33 cellular contexts compared by ENCODE assay signal in the genomic region with DNA sequence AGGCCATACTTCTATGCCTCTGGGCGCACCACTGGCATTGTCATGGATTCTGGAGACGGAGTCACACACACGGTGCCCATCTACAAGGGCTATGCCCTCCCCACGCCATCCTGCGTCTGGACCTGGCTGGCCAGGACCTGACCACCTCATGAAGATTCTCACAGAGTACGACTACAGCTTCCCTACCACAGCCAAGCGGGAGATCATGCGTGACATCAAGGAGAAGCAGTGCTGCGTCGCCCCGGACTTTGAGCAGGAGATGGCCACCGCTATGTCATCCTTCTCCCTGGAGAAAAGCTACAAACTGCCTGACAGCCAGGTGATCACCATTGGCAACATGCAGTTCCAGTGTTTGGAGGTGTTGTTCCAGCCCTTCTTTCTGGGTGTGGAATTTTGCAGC. TPM values are rescaled to one million over a fixed set of nuclear protein-coding genes. Genes with fewer than 3 reads are reported as not detected.
"Had no signal": no experiment of that assay in that cellular context is flagged by ENCODE, and none has a peak within 500 bp of the region (broad histone marks: within the 10 kb centered on the region; RNA-seq: fewer than 3 reads in every experiment).

No MANE protein-coding gene starts in this region.

- FAIRE-seq: K562 had no signal

- H3K27ac ChIP-seq: brain microvascular endothelial cell, cardiac muscle cell, VCaP had no signal

- ATAC-seq: activated T-cell treated with anti-CD3 and anti-CD28 coated beads, Interleukin-2, amount 50 U/mL, for 4 hours; K562; Panc1; SK-N-SH treated with all-trans-retinoic acid at 6 μM for 48 hours; T-cell had no signal

- DNase-seq: activated B cell treated with CpG ODN at 0.5 μM for 24 hours; activated CD4-positive, alpha-beta memory T cell treated with anti-CD3 and anti-CD28 coated beads for 36 hours; activated CD4-positive, alpha-beta T cell treated with anti-CD3 and anti-CD28 coated beads for 4 hours; activated CD4-positive, alpha-beta T cell treated with anti-CD3 and anti-CD28 coated beads, Interleukin-2, amount 50 U/mL, for 1 hour; activated CD4-positive, CD25-positive, alpha-beta regulatory T cell treated with anti-CD3 and anti-CD28 coated beads, Interleukin-2, amount 50 U/mL, for 72 hours; activated effector memory CD4-positive, alpha-beta T cell treated with Interleukin-2 at 50 U/mL for 16 hours; activated naive CD4-positive, alpha-beta T cell treated with anti-CD3 and anti-CD28 coated beads, Interleukin-2, amount 50 U/mL, for 16 hours; activated naive CD8-positive, alpha-beta T cell treated with anti-CD3 and anti-CD28 coated beads for 36 hours; activated T-cell treated with anti-CD3 and anti-CD28 coated beads for 4 hours; activated T-cell treated with anti-CD3 and anti-CD28 coated beads, Interleukin-2, amount 50 U/mL, for 4 hours; amniotic stem cell; aorta; brain microvascular endothelial cell; NCI-H1048; NCI-H1436 treated with DMSO at 0.1 percent for 48 hours; NCI-H1694 treated with DMSO at 0.1 percent for 48 hours; NCI-H2029; NCI-H345; NCI-H524 treated with DMSO at 0.1 percent for 48 hours; SIG-M5; T-cell; T-helper 2 cell; T-helper 9 cell had no signal

- H3K4me1 Mint-ChIP-seq: activated B cell treated with CpG ODN at 0.5 μM for 24 hours, T-cell had no signal

- H3K4me3 ChIP-seq: cardiac muscle cell, K562 had no signal

- H3K4me3 Mint-ChIP-seq: activated B cell treated with CpG ODN at 0.5 μM for 24 hours; activated CD4-positive, alpha-beta memory T cell treated with anti-CD3 and anti-CD28 coated beads for 36 hours; activated naive CD8-positive, alpha-beta T cell treated with anti-CD3 and anti-CD28 coated beads for 36 hours; activated T-cell treated with anti-CD3 and anti-CD28 coated beads, Interleukin-2, amount 50 U/mL, for 4 hours; central memory CD8-positive, alpha-beta T cell; T-cell had no signal

- H3K27me3 ChIP-seq: brain microvascular endothelial cell, cardiac muscle cell had no signal

- H3K27ac Mint-ChIP-seq: activated B cell treated with CpG ODN at 0.5 μM for 24 hours; activated CD4-positive, alpha-beta memory T cell treated with anti-CD3 and anti-CD28 coated beads for 36 hours; activated naive CD8-positive, alpha-beta T cell treated with anti-CD3 and anti-CD28 coated beads for 36 hours; T-cell had no signal

- H3K27me3 Mint-ChIP-seq: activated B cell treated with CpG ODN at 0.5 μM for 24 hours; activated CD4-positive, alpha-beta memory T cell treated with anti-CD3 and anti-CD28 coated beads for 36 hours; activated naive CD8-positive, alpha-beta T cell treated with anti-CD3 and anti-CD28 coated beads for 36 hours; central memory CD8-positive, alpha-beta T cell; T-cell had no signal

RNA-seq across cellular contexts. Expression of a gene that starts 23.8 kb away (rescaled TPM):
- total RNA-seq: activated T-cell treated with anti-CD3 and anti-CD28 coated beads, Interleukin-2, amount 50 U/mL, for 4 hours; RPMI7951 had no signal

RNA-seq across cellular contexts. Expression of a gene that starts 42.3 kb away (rescaled TPM):
- total RNA-seq: activated B cell treated with CpG ODN at 0.5 μM for 24 hours; activated CD4-positive, alpha-beta memory T cell treated with anti-CD3 and anti-CD28 coated beads for 36 hours; activated CD8-positive, alpha-beta memory T cell treated with anti-CD3 and anti-CD28 coated beads for 36 hours; activated naive CD8-positive, alpha-beta T cell treated with anti-CD3 and anti-CD28 coated beads for 36 hours; activated T-cell treated with anti-CD3 and anti-CD28 coated beads, Interleukin-2, amount 50 U/mL, for 4 hours; K562; M059J; RPMI7951; SK-MEL-5 had no signal
